In genomic region chr1:79791488-79792211, GRCh38 we compare ENCODE assay signal across 21 cellular contexts.
A peak's percentile ranks its signal among the peaks of the same experiment; 100 is the strongest.
DNase-seq lines count a peak whose midpoint lies in the region; FAIRE-seq and TF ChIP-seq lines count a peak whose summit lies in the region.
"Had no signal": no experiment of that assay in that cellular context is flagged by ENCODE, and none has a peak within 500 bp of the region (broad histone marks: within the 10 kb centered on the region; RNA-seq: fewer than 3 reads in every experiment).

No MANE protein-coding gene starts in this region.

- H3K9me3 ChIP-seq in OCI-LY7 (ENCODE audit: low read length) = peaks cover 16% of the 10 kb centered on the region; the same call in 1 of the 2 replicates
- no peaks in the 10 kb centered on the region for H3K9me3 ChIP-seq in mesodermal cell (ENCODE audit: control insufficient read depth, low read length)

- no peak overlapping the region for H3K27ac ChIP-seq in OCI-LY7 (ENCODE audit: low read depth, low read length, poor library complexity, severe bottlenecking)
- peak overlapping the region; percentile 29 for H3K27ac ChIP-seq in mesodermal cell (ENCODE audit: low read depth, low read length, severe bottlenecking)

- CTCF ChIA-PET in OCI-LY7 (lab: Charles Lee; ENCODE audit: unreplicated experiment) = no interaction called here

- H3K36me3 ChIP-seq in OCI-LY7 (ENCODE audit: insufficient read depth, low read length) = no peaks in the 10 kb centered on the region
- H3K36me3 ChIP-seq in mesodermal cell (ENCODE audit: control insufficient read depth, insufficient read depth, low read length) = no peaks in the 10 kb centered on the region

- no peaks in the 10 kb centered on the region for H3K9me2 ChIP-seq in OCI-LY7 (ENCODE audit: insufficient read depth, low read length)

- intact Hi-C loops in OCI-LY7 (cut with micrococcal nuclease; ENCODE audit: unreplicated experiment) = no loop called here

- no TSS peak for BruUV-seq in OCI-LY7 (replicated peaks; lab: Mats Ljungman, UMichigan)

- TF ChIP-seq CTCF in OCI-LY7 (conservative IDR thresholded peaks at IDR 0.05; ENCODE audit: low read length) (no peak), cardiac fibroblast (IDR thresholded peaks at IDR 0.05; ENCODE audit: low read depth, low read length) (no peak), GM20000 (IDR thresholded peaks at IDR 0.05; ENCODE audit: extremely low read depth, missing control alignments) (no peak)

- FAIRE-seq in RCC 7860 (lab: Jason Lieb, UNC) = no peak
- FAIRE-seq: H1 had no signal

- POLR2A ChIA-PET in OCI-LY7 (lab: Charles Lee) = interaction anchor here (1.6 to 2.4 kb wide), 4 partner anchors 8 to 13 kb away, joined by 3 to 6 read pairs (median 6); no protein-coding TSS in a partner anchor

- no peaks in the 10 kb centered on the region for H4K20me1 ChIP-seq in OCI-LY7 (ENCODE audit: insufficient read depth, low read length)

- H3K4me2 ChIP-seq in OCI-LY7 (ENCODE audit: low read length) = no peak overlapping the region

- H3K4me3 ChIP-seq in OCI-LY7 (ENCODE audit: low read depth, low read length, poor library complexity, severe bottlenecking) (no peak overlapping the region), cardiac fibroblast (replicated peaks in 1 of 2; ENCODE audit: low read depth in 2 of 2, low read length in 2 of 2) (no peak overlapping the region), mesodermal cell (ENCODE audit: extremely low read depth, insufficient read depth, low read length, poor library complexity, severe bottlenecking) (no peak overlapping the region)

- H3K79me2 ChIP-seq in OCI-LY7 (ENCODE audit: insufficient read depth, low read depth, low read length) = no peaks in the 10 kb centered on the region

- H3K4me1 ChIP-seq in OCI-LY7 (ENCODE audit: insufficient read depth, low read length, poor library complexity, severe bottlenecking) = peaks cover 8% of the 10 kb centered on the region
- H3K4me1 ChIP-seq in mesodermal cell (ENCODE audit: control insufficient read depth, insufficient read depth, low read length, poor library complexity, severe bottlenecking) = peaks cover 12% of the 10 kb centered on the region

- peak; percentile 3 for DNase-seq in EH (ENCODE audit: low read depth)
- no peak for DNase-seq in OCI-LY7 (ENCODE audit: low spot score)
- DNase-seq in cardiac fibroblast (ENCODE audit: low read depth in 2 of 2) = peak; percentile 35 to 50
- DNase-seq in RCC 7860 (ENCODE audit: low spot score) = no peak
- DNase-seq in GM20000 (ENCODE audit: low spot score) = no peak
- no peak for DNase-seq in activated CD4-positive, CD25-positive, alpha-beta regulatory T cell treated with anti-CD3 and anti-CD28 coated beads, Interleukin-2, amount 50 U/mL, for 72 hours
- DNase-seq in stimulated activated CD4-positive, alpha-beta T cell treated with anti-CD3 and anti-CD28 coated beads, Interleukin-4, amount 100 ng/mL, for 4 hours = no peak
- DNase-seq: 8988T; C1 segment of cervical spinal cord; Calu3; CD8-positive, alpha-beta memory T cell; DMS153; GF-D8; NCI-H1105; NCI-H146; NCI-H2029 treated with DMSO at 0.1 percent for 48 hours; NCI-H345; NCI-H524 treated with DMSO at 0.1 percent for 48 hours; SHP77 had no signal

- WGBS in mesodermal cell (ENCODE audit: insufficient coverage in 2 of 2), 2 experiments = 50% methylated on average over 1 of the region's 5 CpGs; no CpG with 5 or more reads in 1 of the 2 experiments

- H2AFZ ChIP-seq in OCI-LY7 (ENCODE audit: low read length) = peak overlapping the region; percentile 56

Comparison
In these comparisons a context has a peak if more than half of its experiments do, and no peak if none do; other contexts are left out.
1. DNase-seq: peak in EH (single experiment) and cardiac fibroblast (2 of 2); none in OCI-LY7 (single experiment), RCC 7860 (single experiment), GM20000 (single experiment), activated CD4-positive, CD25-positive, alpha-beta regulatory T cell treated with anti-CD3 and anti-CD28 coated beads, Interleukin-2, amount 50 U/mL, for 72 hours (single experiment) and stimulated activated CD4-positive, alpha-beta T cell treated with anti-CD3 and anti-CD28 coated beads, Interleukin-4, amount 100 ng/mL, for 4 hours (0 of 2).